Comparison of ENCODE assay signal across 29 cellular contexts in genomic region chr2:3434654-3435053, GRCh38. TPM values are rescaled to one million over a fixed set of nuclear protein-coding genes. Genes with fewer than 3 reads are reported as not detected.
DNase-seq lines count a peak whose midpoint lies in the region; ATAC-seq and TF ChIP-seq lines count a peak whose summit lies in the region.
"Had no signal": no experiment of that assay in that cellular context is flagged by ENCODE, and none has a peak within 500 bp of the region (broad histone marks: within the 10 kb centered on the region; RNA-seq: fewer than 3 reads in every experiment).

No MANE protein-coding gene starts in this region.

- H3K36me3 ChIP-seq in tibial nerve (peaks cover 0 to 31% (median 0%) of the 10 kb centered on the region in 3 donors), Peyer's patch (peaks cover 0 to 27% (median 0%) of the 10 kb centered on the region in 3 donors)
- H3K36me3 ChIP-seq: neural progenitor cell had no signal

- no peak for TF ChIP-seq EP300 in tibial nerve (IDR thresholded peaks at IDR 0.05)

- no peak for TF ChIP-seq CTCF in dorsolateral prefrontal cortex (IDR thresholded peaks at IDR 0.05 in 54 of 56, conservative IDR thresholded peaks at IDR 0.05 in 2 of 56; ENCODE audit: low read depth in 1 of 56, partially characterized antibody in 56 of 56)
- TF ChIP-seq CTCF in tibial nerve (IDR thresholded peaks at IDR 0.05): no peak
- no peak for TF ChIP-seq CTCF in Peyer's patch (IDR thresholded peaks at IDR 0.05)

- no peak for TF ChIP-seq POLR2A in tibial nerve (IDR thresholded peaks at IDR 0.05)
- no peak for TF ChIP-seq POLR2A in Peyer's patch (IDR thresholded peaks at IDR 0.05)

- DNase-seq in NCI-H2171 treated with DMSO at 0.1 percent for 48 hours (lab: John Stamatoyannopoulos, UW): peak; percentile 34
- DNase-seq in NCI-H2171 (lab: John Stamatoyannopoulos, UW): no peak
- DNase-seq in SHP77 (lab: John Stamatoyannopoulos, UW): peak; percentile 63 to 75
- peak in 1 of 10 donors; percentile 83 for DNase-seq in dorsolateral prefrontal cortex
- DNase-seq in tibial nerve (ENCODE audit: low spot score in 2 of 2): no peak
- no peak for DNase-seq in Peyer's patch
- DNase-seq in activated CD8-positive, alpha-beta memory T cell treated with anti-CD3 and anti-CD28 coated beads, Interleukin-2, amount 50 U/mL, for 48 hours: no peak
- DNase-seq: activated CD4-positive, alpha-beta memory T cell treated with anti-CD3 and anti-CD28 coated beads for 36 hours; activated CD4-positive, alpha-beta T cell treated with anti-CD3 and anti-CD28 coated beads for 1 hour; activated naive CD4-positive, alpha-beta T cell treated with anti-CD3 and anti-CD28 coated beads for 36 hours; CD4-positive, alpha-beta T cell; effector CD4-positive, alpha-beta T cell; EL; immature natural killer cell; left colon; MG63; NCI-H524 treated with DMSO at 0.1 percent for 48 hours; NK-92 treated with Interleukin-12 subunit alpha and Interleukin-12 subunit beta, amount 100 ng/mL, for 24 hours; stimulated activated naive CD8-positive, alpha-beta T cell treated with anti-CD3 and anti-CD28 coated beads, Interleukin-15, Interleukin-2, amounts not matched to agents 100 U/mL and 50 U/mL, for 24 hours had no signal

- H3K27me3 ChIP-seq in dorsolateral prefrontal cortex: no peaks in the 10 kb centered on the region
- no peaks in the 10 kb centered on the region for H3K27me3 ChIP-seq in tibial nerve
- H3K27me3 ChIP-seq in Peyer's patch: no peaks in the 10 kb centered on the region
- H3K27me3 ChIP-seq: MG63, neural progenitor cell, right atrium auricular region had no signal

- H3K27ac ChIP-seq in dorsolateral prefrontal cortex (peak overlapping the region in 49 of 59 donors; percentile 4 to 87 (median 65)), tibial nerve (peak overlapping the region; percentile 33 to 87 (median 64)), Peyer's patch (no peak overlapping the region)
- H3K27ac ChIP-seq: A549, epithelial cell of prostate, KMS-11, neural progenitor cell, parathyroid adenoma had no signal

- no peak for ATAC-seq in HG03521 (IDR thresholded peaks at IDR 0.05; ENCODE audit: unreplicated experiment)
- ATAC-seq: A549; GM12878; stimulated activated naive CD8-positive, alpha-beta T cell treated with anti-CD3 and anti-CD28 coated beads, Interleukin-15, Interleukin-2, amounts not matched to agents 100 U/mL and 50 U/mL, for 24 hours had no signal

- WGBS in tibial nerve, 2 donors: 82 to 89% methylated on average over 11 of the region's 11 CpGs

- intact Hi-C loops in dorsolateral prefrontal cortex (cut with DNase I): no loop called here

- no peaks in the 10 kb centered on the region for H3K9me3 ChIP-seq in tibial nerve
- no peaks in the 10 kb centered on the region for H3K9me3 ChIP-seq in Peyer's patch
- H3K9me3 ChIP-seq: A549, HAP-1, MG63, right atrium auricular region had no signal

- H3K4me3 ChIP-seq in dorsolateral prefrontal cortex (no peak overlapping the region), tibial nerve (no peak overlapping the region), Peyer's patch (no peak overlapping the region)
- H3K4me3 ChIP-seq: A549, GM12878, HAP-1, MG63, neural progenitor cell, right atrium auricular region, smooth muscle cell had no signal

- peaks cover 0 to 23% (median 7%) of the 10 kb centered on the region in 4 donors for H3K4me1 ChIP-seq in tibial nerve
- H3K4me1 ChIP-seq in Peyer's patch: peaks cover 0 to 6% (median 0%) of the 10 kb centered on the region in 4 donors
- H3K4me1 ChIP-seq: A549, HAP-1, neural progenitor cell, parathyroid adenoma had no signal

RNA-seq across cellular contexts. Expression of gene TRAPPC12, which starts 55.2 kb away (rescaled TPM):
- total RNA-seq in dorsolateral prefrontal cortex (100 to 1,000 TPM; 132 to 231 (median 178) TPM), tibial nerve (100 to 1,000 TPM; 125 to 157 (median 145) TPM), Peyer's patch (100 to 1,000 TPM; 122 to 191 (median 158) TPM)

RNA-seq across cellular contexts. Expression of gene EIPR1, which starts 57.0 kb away (rescaled TPM):
- total RNA-seq in dorsolateral prefrontal cortex (10 to 100 TPM; 30.3 to 59.7 (median 46.2) TPM), tibial nerve (10 to 100 TPM; 24.9 to 46.2 (median 36.3) TPM), Peyer's patch (10 to 100 TPM; 23.4 to 94.1 (median 36.2) TPM)

Comparison
In these comparisons a context has a peak if more than half of its experiments do, and no peak if none do; other contexts are left out.
1. DNase-seq: peak in NCI-H2171 treated with DMSO at 0.1 percent for 48 hours (single experiment) and SHP77 (2 of 2); none in NCI-H2171 (single experiment), tibial nerve (0 of 2), Peyer's patch (0 of 3) and activated CD8-positive, alpha-beta memory T cell treated with anti-CD3 and anti-CD28 coated beads, Interleukin-2, amount 50 U/mL, for 48 hours (single experiment).
2. H3K27ac ChIP-seq: peak in dorsolateral prefrontal cortex (49 of 59) and tibial nerve (4 of 4); none in Peyer's patch (0 of 4).